In the genomic region with DNA sequence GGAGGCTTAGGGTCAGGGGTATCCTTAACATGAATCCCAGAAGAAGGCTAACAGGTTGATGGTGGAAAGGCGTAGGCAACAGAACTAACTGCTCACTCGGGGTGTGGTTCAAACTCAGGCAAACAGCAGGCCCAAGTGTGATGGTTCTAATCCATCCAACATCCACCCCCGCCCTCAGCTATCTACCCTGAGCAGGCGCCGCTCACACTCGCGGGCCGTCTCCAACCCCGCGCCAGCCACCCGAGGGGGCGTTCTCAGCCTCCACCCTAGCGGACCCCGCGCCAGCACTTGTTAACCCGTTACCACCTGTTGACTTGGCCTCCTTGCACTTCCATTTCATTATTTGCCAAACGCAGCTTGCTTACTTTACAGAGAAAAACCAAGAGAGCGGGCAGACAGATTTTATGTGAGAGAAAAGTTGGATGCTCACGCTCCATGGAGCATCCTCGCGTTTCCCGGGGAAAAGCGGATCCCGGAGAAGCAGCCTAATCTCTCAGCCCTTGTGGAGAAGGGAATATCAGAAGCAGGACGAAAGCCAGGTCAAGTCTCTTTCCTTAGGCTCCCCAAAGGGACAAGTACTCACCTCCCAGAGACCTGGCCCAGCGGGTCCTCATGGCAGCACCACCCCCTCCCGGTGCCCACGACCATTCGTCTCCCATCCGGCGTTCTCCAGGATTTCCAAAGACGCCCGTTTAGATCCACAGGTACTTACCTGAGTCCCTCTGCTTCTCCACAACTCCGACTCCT, we compare ENCODE assay signal across 8 cellular contexts. TPM values are rescaled to one million over a fixed set of nuclear protein-coding genes. Genes with fewer than 3 reads are reported as not detected.
DNase-seq lines count a peak whose midpoint lies in the region; ATAC-seq, FAIRE-seq and TF ChIP-seq lines count a peak whose summit lies in the region.

No MANE protein-coding gene starts in this region.

- H3K36me3 ChIP-seq in kidney (ENCODE audit: control insufficient read depth in 1 of 2, insufficient read depth in 2 of 2, low read length in 2 of 2) (no peaks in the 10 kb centered on the region), suprapubic skin (no peaks in the 10 kb centered on the region)

- peaks cover 22% of the 10 kb centered on the region for H3K27me3 ChIP-seq in suprapubic skin

- peak overlapping the region; percentile 15 to 63 for H3K4me3 ChIP-seq in kidney (ENCODE audit: low read length in 2 of 2)
- H3K4me3 ChIP-seq in suprapubic skin = peak overlapping the region; percentile 62

- FAIRE-seq in kidney (lab: Jason Lieb, UNC) (no peak), GM19239 (lab: Jason Lieb, UNC) (no peak), GM12891 (lab: Jason Lieb, UNC) (no peak)

- no peak overlapping the region for H3K9ac ChIP-seq in kidney (ENCODE audit: low read length in 2 of 2)

- TF ChIP-seq POLR2A in suprapubic skin (IDR thresholded peaks at IDR 0.05) (no peak), GM12891 (IDR thresholded peaks at IDR 0.05; ENCODE audit: low read depth, low read length) (no peak)

- peak overlapping the region; percentile 89 for H3K4me3 Mint-ChIP-seq in MCF 10A (ENCODE audit: unreplicated experiment)

- DNase-seq in cardiac septum (ENCODE audit: low spot score) = peak; percentile 73
- DNase-seq in Right ventricle myocardium inferior (ENCODE audit: missing footprints) = no peak
- DNase-seq in MCF 10A (ENCODE audit: unreplicated experiment) = peak; percentile 8
- no peak for DNase-seq in kidney
- no peak for DNase-seq in suprapubic skin (ENCODE audit: low spot score in 2 of 2)
- DNase-seq in GM19239 (ENCODE audit: insufficient read length, low spot score) = no peak
- no peak for DNase-seq in GM12891 (ENCODE audit: insufficient read length, low spot score)

- no peaks in the 10 kb centered on the region for H3K4me1 ChIP-seq in kidney (ENCODE audit: control insufficient read depth in 1 of 2, insufficient read depth in 1 of 2, low read depth in 1 of 2, low read length in 2 of 2)
- peaks cover 23% of the 10 kb centered on the region for H3K4me1 ChIP-seq in suprapubic skin

- CTCF ChIA-PET in MCF 10A (lab: Yijun Ruan, JAX) = interaction anchor here (0.5 to 0.8 kb wide), 2 partner anchors 13 to 51 kb away, joined by 3 read pairs; no protein-coding TSS in a partner anchor

- BruUV-seq in MCF 10A (replicated peaks; lab: Mats Ljungman, UMichigan) = no TSS peak

- peaks cover 14% of the 10 kb centered on the region for H3K36me3 Mint-ChIP-seq in MCF 10A (ENCODE audit: insufficient read depth, unreplicated experiment)

- H3K27ac Mint-ChIP-seq in MCF 10A (ENCODE audit: low read depth, unreplicated experiment) = peak overlapping the region; percentile 2

- WGBS in suprapubic skin = under 1% methylated on average over 33 of the region's 34 CpGs

- POLR2A ChIA-PET in MCF 10A (lab: Yijun Ruan, JAX) = interaction anchor here (0.6 to 1.7 kb wide), 6 partner anchors 43 to 180 kb away, joined by 3 to 11 read pairs (median 3); no protein-coding TSS in a partner anchor

- TF ChIP-seq CTCF in MCF 10A (IDR thresholded peaks at IDR 0.05; ENCODE audit: unreplicated experiment) = no peak
- TF ChIP-seq CTCF in kidney (IDR thresholded peaks at IDR 0.05; ENCODE audit: borderline replicate concordance, extremely low read depth, insufficient read depth) = no peak
- no peak for TF ChIP-seq CTCF in suprapubic skin (IDR thresholded peaks at IDR 0.05)

- intact Hi-C loops in cardiac septum (cut with DNase I) (no loop called here), Right ventricle myocardium inferior (cut with DNase I) (no loop called here), MCF 10A (cut with micrococcal nuclease) (loop anchor here (2.0 to 5.0 kb wide), 3 partner anchors 33 to 83 kb away; no protein-coding TSS in a partner anchor), kidney (cut with DNase I) (no loop called here)

- H3K4me1 Mint-ChIP-seq in MCF 10A (ENCODE audit: insufficient read depth, unreplicated experiment) = peaks cover 19% of the 10 kb centered on the region

- ATAC-seq in Right ventricle myocardium inferior (no peak), HG03442 (IDR thresholded peaks at IDR 0.05; ENCODE audit: unreplicated experiment) (no peak)

- H3K9me3 ChIP-seq in kidney (ENCODE audit: control insufficient read depth in 1 of 2, low read length in 2 of 2) (no peaks in the 10 kb centered on the region), suprapubic skin (no peaks in the 10 kb centered on the region)

- H3K27ac ChIP-seq in kidney (ENCODE audit: low read depth in 2 of 2, low read length in 2 of 2) = no peak overlapping the region
- peak overlapping the region; percentile 77 for H3K27ac ChIP-seq in suprapubic skin

- no peaks in the 10 kb centered on the region for H3K9me3 Mint-ChIP-seq in MCF 10A (ENCODE audit: unreplicated experiment)

- TF ChIP-seq EP300 in suprapubic skin (IDR thresholded peaks at IDR 0.05) = no peak

- H3K27me3 Mint-ChIP-seq in MCF 10A (ENCODE audit: insufficient read depth, unreplicated experiment) = no peaks in the 10 kb centered on the region

TF ChIP-seq in GM12891, 5 proteins besides CTCF, POLR2A, EP300 and RAD21:
- TF ChIP-seq POU2F2 (IDR thresholded peaks at IDR 0.05; ENCODE audit: low read depth, low read length) = no peak
- no peak for TF ChIP-seq POLR2AphosphoS5 (IDR thresholded peaks at IDR 0.05; ENCODE audit: low read depth, low read length)
- no peak for TF ChIP-seq TAF1 (IDR thresholded peaks at IDR 0.05; ENCODE audit: low read depth, low read length)

RNA-seq across cellular contexts. Expression of gene SNCA, which starts 0.8 kb away (rescaled TPM):
- total RNA-seq in cardiac septum (33.6 TPM), Right ventricle myocardium inferior (3.7 TPM), MCF 10A (2022) (29.1 and 34.8 TPM in 2 replicates), kidney (8.4 TPM), suprapubic skin (10 to 100 TPM; 11.6 to 27.4 (median 19.3) TPM)
- 17.1 TPM for polyA plus RNA-seq in kidney (ENCODE audit: insufficient read depth, low read depth, low replicate concordance)
- polyA plus RNA-seq in GM12891 (2012; ENCODE audit: low read depth, missing spikeins) = 0.35 TPM

RNA-seq across cellular contexts. Expression of gene MMRN1, which starts 58.5 kb away (rescaled TPM):
- total RNA-seq in cardiac septum (2.5 TPM), Right ventricle myocardium inferior (3.7 TPM), MCF 10A (2022) (not detected in 2 replicates), kidney (28.9 TPM), suprapubic skin (10 to 100 TPM in 2 of 4 donors, 1 to 10 TPM in 2; 7.7 to 18.8 (median 10.7) TPM)
- polyA plus RNA-seq in kidney (ENCODE audit: insufficient read depth, low read depth, low replicate concordance) = 0.62 TPM
- polyA plus RNA-seq in GM12891 (2012; ENCODE audit: low read depth, missing spikeins) = 0.44 TPM

Comparison
In these comparisons a context has a peak if more than half of its experiments do, and no peak if none do; other contexts are left out.
1. DNase-seq: peak in cardiac septum (single experiment) and MCF 10A (single experiment); none in Right ventricle myocardium inferior (single experiment), kidney (single experiment), suprapubic skin (0 of 2), GM19239 (single experiment) and GM12891 (single experiment).